ENCODE assay signal across 10 cellular contexts in the genomic region with DNA sequence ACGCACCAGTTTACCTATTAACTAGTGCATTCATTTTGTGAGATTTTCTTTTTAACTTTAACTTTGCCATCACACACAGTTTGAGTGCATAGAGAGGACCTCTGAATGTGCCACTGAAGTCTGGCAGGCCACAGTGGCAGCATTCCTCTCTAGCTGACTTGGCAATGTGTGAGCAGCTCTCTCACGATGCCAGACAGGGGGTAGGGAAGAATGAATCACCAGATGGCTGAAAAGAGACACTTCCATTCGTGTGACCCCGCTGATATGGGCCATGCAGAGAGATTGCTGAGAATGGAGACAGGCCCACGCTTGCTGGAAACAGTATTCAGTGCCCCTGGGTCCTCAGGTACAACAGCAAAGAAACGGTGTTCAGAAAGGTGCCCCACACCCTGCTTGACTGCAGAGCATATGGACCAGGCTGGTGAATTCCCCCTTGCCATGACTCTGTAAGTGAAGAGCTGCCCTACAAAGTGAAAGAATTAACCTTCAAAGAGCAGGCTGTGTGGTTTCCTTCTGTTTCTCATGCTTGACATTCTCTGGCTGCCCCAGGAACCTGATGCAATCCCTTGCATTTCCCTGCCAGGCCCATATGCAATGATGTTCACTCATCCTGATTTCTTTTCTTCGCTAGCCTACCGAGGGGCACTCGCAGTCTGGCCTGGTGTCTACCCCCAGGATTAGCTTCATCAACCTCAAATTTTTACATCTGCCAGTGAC.
DNase-seq lines count a peak whose midpoint lies in the region; ATAC-seq and TF ChIP-seq lines count a peak whose summit lies in the region.
"Had no signal": no experiment of that assay in that cellular context is flagged by ENCODE, and none has a peak within 500 bp of the region (broad histone marks: within the 10 kb centered on the region; RNA-seq: fewer than 3 reads in every experiment).

No MANE protein-coding gene starts in this region.

- BruUV-seq in HCT116 (replicated peaks; lab: Mats Ljungman, UMichigan): no TSS peak

- H3K9me3 ChIP-seq in HCT116 (ENCODE audit: control insufficient read depth in 1 of 2, insufficient read depth in 1 of 2, low read depth in 1 of 2, low read length in 2 of 2): no peaks in the 10 kb centered on the region; a peak in 1 of 4 replicates
- H3K9me3 ChIP-seq in gastroesophageal sphincter: peaks cover 0 to 17% (median 2%) of the 10 kb centered on the region in 3 donors
- H3K9me3 ChIP-seq in subcutaneous abdominal adipose tissue (ENCODE audit: control insufficient read depth in 5 of 5, low read length in 5 of 5): peaks cover 0 to 5% (median 0%) of the 10 kb centered on the region in 5 donors

- H4K20me1 ChIP-seq in HCT116 (ENCODE audit: insufficient read depth): no peaks in the 10 kb centered on the region

- RAD21 ChIA-PET in HCT116 (lab: Charles Lee; ENCODE audit: low non-redundant PET in 1 of 2, low total read pairs in 2 of 2, uncharacterized antibody in 2 of 2, unreplicated experiment in 2 of 2): no interaction called here

- peak overlapping the region; percentile 62 for H3K27ac Mint-ChIP-seq in activated naive CD8-positive, alpha-beta T cell treated with anti-CD3 and anti-CD28 coated beads, Interleukin-2, amount 50 U/mL, for 24 hours
- H3K27ac Mint-ChIP-seq: nephron progenitor cell had no signal

- peaks cover 3% of the 10 kb centered on the region for H3K4me1 Mint-ChIP-seq in activated naive CD8-positive, alpha-beta T cell treated with anti-CD3 and anti-CD28 coated beads, Interleukin-2, amount 50 U/mL, for 24 hours
- H3K4me1 Mint-ChIP-seq: nephron progenitor cell had no signal

- H3K9me3 Mint-ChIP-seq in activated naive CD8-positive, alpha-beta T cell treated with anti-CD3 and anti-CD28 coated beads, Interleukin-2, amount 50 U/mL, for 24 hours: peaks cover 14% of the 10 kb centered on the region

- H3K4me1 ChIP-seq in HCT116 (ENCODE audit: control insufficient read depth in 1 of 2, insufficient read depth in 2 of 2, low read length in 2 of 2): peaks cover 0 to 4% of the 10 kb centered on the region in 2 experiments; a peak in 1 of 4 replicates
- H3K4me1 ChIP-seq in gastroesophageal sphincter: no peaks in the 10 kb centered on the region
- H3K4me1 ChIP-seq in subcutaneous abdominal adipose tissue (ENCODE audit: control insufficient read depth in 5 of 5, insufficient read depth in 5 of 5, low read length in 5 of 5): peaks cover 0 to 21% (median 4%) of the 10 kb centered on the region in 5 donors

- ATAC-seq in HCT116 (no peak), gastroesophageal sphincter (peak; percentile 25), HG03280 (IDR thresholded peaks at IDR 0.05; ENCODE audit: unreplicated experiment) (no peak), GM18502 (IDR thresholded peaks at IDR 0.05; ENCODE audit: poor library complexity, unreplicated experiment) (no peak)
- peak; percentile 81 for ATAC-seq in activated naive CD8-positive, alpha-beta T cell treated with anti-CD3 and anti-CD28 coated beads, Interleukin-2, amount 50 U/mL, for 24 hours

- no peak overlapping the region for H2AFZ ChIP-seq in HCT116 (ENCODE audit: low read depth, low read length, poor library complexity, severe bottlenecking)

- WGBS in gastroesophageal sphincter (ENCODE audit: low coverage in 1 of 2), 2 donors: 70 to 85% methylated on average over 5 to 8 of the region's 9 CpGs

- TF ChIP-seq POLR2A in HCT116 (IDR thresholded peaks at IDR 0.05; ENCODE audit: borderline replicate concordance, extremely low read depth, insufficient read depth, insufficient read length) (no peak), gastroesophageal sphincter (IDR thresholded peaks at IDR 0.05) (no peak)

- no peaks in the 10 kb centered on the region for H3K36me3 Mint-ChIP-seq in activated naive CD8-positive, alpha-beta T cell treated with anti-CD3 and anti-CD28 coated beads, Interleukin-2, amount 50 U/mL, for 24 hours (ENCODE audit: low read depth)

- H3K4me3 Mint-ChIP-seq in activated naive CD8-positive, alpha-beta T cell treated with anti-CD3 and anti-CD28 coated beads, Interleukin-2, amount 50 U/mL, for 24 hours: no peak overlapping the region
- H3K4me3 Mint-ChIP-seq: nephron progenitor cell had no signal

- POLR2A ChIA-PET in HCT116 (lab: Charles Lee): no interaction called here

- intact Hi-C loops in HCT116 (cut with micrococcal nuclease): no loop called here

- H3K27me3 ChIP-seq in HCT116 (ENCODE audit: insufficient read depth, low read length) (no peaks in the 10 kb centered on the region; the same call in 1 of the 2 replicates), gastroesophageal sphincter (peaks cover 4% of the 10 kb centered on the region), subcutaneous abdominal adipose tissue (ENCODE audit: control insufficient read depth in 5 of 5, insufficient read depth in 4 of 5, low read length in 5 of 5) (no peaks in the 10 kb centered on the region)

- DNase-seq in HCT116 (ENCODE audit: low read depth, low spot score) (no peak), superior temporal gyrus (ENCODE audit: extremely low spot score) (no peak)
- no peak for DNase-seq in activated naive CD8-positive, alpha-beta T cell treated with anti-CD3 and anti-CD28 coated beads, Interleukin-2, amount 50 U/mL, for 24 hours
- DNase-seq: activated naive CD4-positive, alpha-beta T cell treated with anti-CD3 and anti-CD28 coated beads, Interleukin-2, amount 50 U/mL, for 16 hours; NCI-H526 treated with DMSO at 0.1 percent for 48 hours; nephron progenitor cell had no signal

- H3K9me2 ChIP-seq in HCT116 (ENCODE audit: insufficient read depth): no peaks in the 10 kb centered on the region

- H3K4me3 ChIP-seq in HCT116 (replicated peaks in 1 of 2; ENCODE audit: low read depth in 1 of 2, low read length in 2 of 2) (no peak overlapping the region), gastroesophageal sphincter (no peak overlapping the region), subcutaneous abdominal adipose tissue (ENCODE audit: low read depth in 1 of 5, low read length in 5 of 5) (no peak overlapping the region)

- TF ChIP-seq RAD21 in HCT116 (IDR thresholded peaks at IDR 0.05; ENCODE audit: low read depth): no peak

- TF ChIP-seq CTCF in HCT116 (IDR thresholded peaks at IDR 0.05 in 2 of 3, conservative IDR thresholded peaks at IDR 0.05 in 1 of 3; ENCODE audit: borderline replicate concordance in 1 of 3, insufficient read depth in 1 of 3, low read depth in 2 of 3, low read length in 2 of 3) (no peak), gastroesophageal sphincter (IDR thresholded peaks at IDR 0.05) (no peak)

- H3K27ac ChIP-seq in HCT116 (ENCODE audit: low read depth, low read length) (no peak overlapping the region), gastroesophageal sphincter (no peak overlapping the region), subcutaneous abdominal adipose tissue (ENCODE audit: low read depth, low read length) (peak overlapping the region; percentile 66)

- peaks cover 22% of the 10 kb centered on the region for H3K27me3 Mint-ChIP-seq in activated naive CD8-positive, alpha-beta T cell treated with anti-CD3 and anti-CD28 coated beads, Interleukin-2, amount 50 U/mL, for 24 hours

- no peak overlapping the region for H3K4me2 ChIP-seq in HCT116 (ENCODE audit: low read length)

- no peak for TF ChIP-seq EP300 in gastroesophageal sphincter (IDR thresholded peaks at IDR 0.05)

- no peaks in the 10 kb centered on the region for H3K79me2 ChIP-seq in HCT116 (ENCODE audit: insufficient read depth, low read length)

- CTCF ChIA-PET in HCT116 (lab: Charles Lee): no interaction called here

- no peak overlapping the region for H3K9ac ChIP-seq in HCT116 (ENCODE audit: low read length)
- peak overlapping the region in 3 of 5 donors; percentile 1 to 51 (median 1) for H3K9ac ChIP-seq in subcutaneous abdominal adipose tissue (ENCODE audit: low read length in 5 of 5)

- H3K36me3 ChIP-seq in HCT116 (ENCODE audit: control insufficient read depth in 1 of 2, insufficient read depth in 2 of 2, low read length in 2 of 2) (no peaks in the 10 kb centered on the region), gastroesophageal sphincter (no peaks in the 10 kb centered on the region), subcutaneous abdominal adipose tissue (ENCODE audit: control insufficient read depth in 5 of 5, insufficient read depth in 5 of 5, low read length in 5 of 5) (no peaks in the 10 kb centered on the region)

TF ChIP-seq in HCT116, 20 proteins besides CTCF, POLR2A, EP300 and RAD21:
- no peak for TF ChIP-seq SP1 (IDR thresholded peaks at IDR 0.05; ENCODE audit: low read depth)
- TF ChIP-seq CEBPB (IDR thresholded peaks at IDR 0.05; ENCODE audit: low read depth): no peak
- peak; percentile 27; the same call in 1 of the 2 replicates for TF ChIP-seq FOSL1 (IDR thresholded peaks at IDR 0.05; ENCODE audit: low read depth)
- TF ChIP-seq ZFX (IDR thresholded peaks at IDR 0.05): no peak

Comparison
In these comparisons a context has a peak if more than half of its experiments do, and no peak if none do; other contexts are left out.
1. ATAC-seq: peak in activated naive CD8-positive, alpha-beta T cell treated with anti-CD3 and anti-CD28 coated beads, Interleukin-2, amount 50 U/mL, for 24 hours (single experiment) and gastroesophageal sphincter (single experiment); none in HCT116 (single experiment), HG03280 (single experiment) and GM18502 (single experiment).